10 cellular contexts compared by ENCODE assay signal in genomic region chr2:64598226-64598625, GRCh38.
"Had no signal": no experiment of that assay in that cellular context is flagged by ENCODE, and none has a peak within 500 bp of the region (broad histone marks: within the 10 kb centered on the region; RNA-seq: fewer than 3 reads in every experiment).

No MANE protein-coding gene starts in this region.

- FAIRE-seq: H1, H54, HTR-8/SVneo, K562 had no signal

- H3K4me3 ChIP-seq: GM23338, K562 had no signal

- DNase-seq: H9, HCEC 1CT, HFFc6, IMR-90, KG1 had no signal

- ATAC-seq: GM23338, K562 had no signal
